1 cellular context compared by ENCODE assay signal in the genomic region with DNA sequence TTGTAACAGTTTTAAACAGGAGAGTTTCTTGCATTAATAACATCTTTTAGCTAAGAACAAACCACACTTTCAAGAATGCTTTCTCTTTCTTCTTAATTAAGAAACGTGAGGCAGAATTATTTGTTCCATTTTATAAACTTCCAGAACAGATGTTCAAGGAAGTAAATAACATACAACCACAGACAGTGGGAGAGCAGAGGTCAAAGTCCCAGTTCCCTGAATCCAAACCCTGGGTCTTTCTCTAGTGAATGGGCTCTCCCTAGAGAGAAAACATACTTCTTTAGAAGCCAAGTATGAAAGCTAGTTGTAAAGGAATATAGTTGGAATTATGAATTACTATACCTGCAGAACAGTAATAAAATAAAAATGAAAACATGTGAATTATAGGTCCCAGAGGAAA.
TF ChIP-seq lines count a peak whose summit lies in the region.

No MANE protein-coding gene starts in this region.

TF ChIP-seq in IMR-90, 13 proteins besides CTCF, POLR2A, EP300 and RAD21 (continued from another document):
- no peak for TF ChIP-seq BHLHE40 (IDR thresholded peaks at IDR 0.05; ENCODE audit: low read depth, low read length)
- no peak for TF ChIP-seq CEBPB (IDR thresholded peaks at IDR 0.05; ENCODE audit: low read depth, low read length)
